Comparison of ENCODE assay signal across 15 cellular contexts in the genomic region with DNA sequence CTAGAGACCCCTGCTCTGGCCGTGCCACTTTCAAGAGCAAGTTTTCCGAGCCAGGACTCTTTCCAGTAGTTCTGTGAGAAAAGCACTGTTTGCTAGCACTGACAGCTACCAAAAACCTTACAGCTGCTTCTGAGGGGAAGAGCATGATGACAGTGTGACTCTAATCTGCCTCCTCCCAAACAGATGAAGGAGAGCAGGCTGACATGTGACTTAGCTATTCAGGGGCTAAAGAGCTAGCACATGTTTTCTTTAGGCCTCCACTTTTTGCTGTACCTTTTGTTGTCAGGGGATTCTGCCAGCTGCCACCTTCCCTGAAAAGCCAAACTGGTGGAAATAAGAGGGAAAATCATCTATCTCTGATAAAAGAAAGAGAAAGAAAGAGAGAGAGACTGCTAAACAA. TPM values are rescaled to one million over a fixed set of nuclear protein-coding genes. Genes with fewer than 3 reads are reported as not detected.
DNase-seq lines count a peak whose midpoint lies in the region; ATAC-seq, FAIRE-seq and TF ChIP-seq lines count a peak whose summit lies in the region.
"Had no signal": no experiment of that assay in that cellular context is flagged by ENCODE, and none has a peak within 500 bp of the region (broad histone marks: within the 10 kb centered on the region; RNA-seq: fewer than 3 reads in every experiment).

No MANE protein-coding gene starts in this region.

- TF ChIP-seq RAD21 in GM12878 (IDR thresholded peaks at IDR 0.05; ENCODE audit: insufficient read depth, low read depth, low read length) = no peak

- ATAC-seq in GM12878 = no peak
- ATAC-seq: stimulated activated naive B cell treated with anti-CD40 and anti-IgM and Interleukin-4, amounts not matched to agents 10 μg/mL and 1 μg/mL and 100 μg/mL, for 72 hours; T-cell had no signal

- peak overlapping the region; percentile 90 for H3K27ac Mint-ChIP-seq in HFFc6
- H3K27ac Mint-ChIP-seq: stimulated activated naive B cell treated with anti-CD40 and anti-IgM and Interleukin-4, amounts not matched to agents 10 μg/mL and 1 μg/mL and 100 μg/mL, for 72 hours; T-cell had no signal

- H3K27me3 Mint-ChIP-seq in HFFc6 (ENCODE audit: insufficient read depth) = peaks cover 2% of the 10 kb centered on the region; the same call in 1 of the 2 replicates
- H3K27me3 Mint-ChIP-seq: CD8-positive, alpha-beta memory T cell; stimulated activated naive B cell treated with anti-CD40 and anti-IgM and Interleukin-4, amounts not matched to agents 10 μg/mL and 1 μg/mL and 100 μg/mL, for 72 hours; T-cell had no signal

- BruUV-seq in GM12878 (replicated peaks; lab: Mats Ljungman, UMichigan) = no TSS peak

- H3K79me2 ChIP-seq in GM12878 (ENCODE audit: control insufficient read depth, insufficient read depth, low read length) = no peaks in the 10 kb centered on the region

- no peak for FAIRE-seq in GM12878 (lab: Jason Lieb, UNC)

- H3K4me1 Mint-ChIP-seq in HFFc6 (ENCODE audit: low read depth) = peaks cover 62% of the 10 kb centered on the region

- TF ChIP-seq EP300 in GM12878 (IDR thresholded peaks at IDR 0.05; ENCODE audit: borderline replicate concordance in 1 of 2, control insufficient read depth in 1 of 2, low read depth in 2 of 2, low read length in 2 of 2) = no peak

- peak overlapping the region; percentile 48; the same call in 1 of the 2 replicates for H3K4me3 Mint-ChIP-seq in HFFc6
- H3K4me3 Mint-ChIP-seq: CD8-positive, alpha-beta memory T cell; stimulated activated naive B cell treated with anti-CD40 and anti-IgM and Interleukin-4, amounts not matched to agents 10 μg/mL and 1 μg/mL and 100 μg/mL, for 72 hours; T-cell had no signal

- no peaks in the 10 kb centered on the region for H4K20me1 ChIP-seq in GM12878 (ENCODE audit: control insufficient read depth, insufficient read depth)

- no peaks in the 10 kb centered on the region; the same call in 2 of the 3 replicates for H3K9me3 ChIP-seq in GM12878 (replicated peaks; ENCODE audit: control insufficient read depth, insufficient read depth, low read length)
- H3K9me3 ChIP-seq: neutrophil had no signal

- H3K4me1 ChIP-seq in GM12878 (ENCODE audit: control insufficient read depth, insufficient read depth, low read length) = peaks cover 19% of the 10 kb centered on the region

- DNase-seq in AG10803 (ENCODE audit: low read depth) (peak; percentile 39), HFFc6 (no peak), GM12878 (ENCODE audit: low read depth, low spot score) (no peak), myocyte (ENCODE audit: low read depth) (peak; percentile 81), HK-2 (ENCODE audit: unreplicated experiment) (no peak), C1 segment of cervical spinal cord (lab: John Stamatoyannopoulos, UW) (no peak), GM13976 (ENCODE audit: low spot score) (no peak)
- no peak for DNase-seq in activated CD4-positive, alpha-beta T cell treated with anti-CD3 and anti-CD28 coated beads, Interleukin-2, amount 50 U/mL, for 4 hours
- DNase-seq: CD8-positive, alpha-beta memory T cell; NCI-H1048; stimulated activated naive B cell treated with anti-CD40 and anti-IgM and Interleukin-4, amounts not matched to agents 10 μg/mL and 1 μg/mL and 100 μg/mL, for 72 hours; T-cell had no signal

- no peak overlapping the region for H3K4me3 ChIP-seq in AG10803 (ENCODE audit: low read length)
- no peak overlapping the region for H3K4me3 ChIP-seq in GM12878

- in situ Hi-C loops in GM12878 (cut with MboI) = no loop called here
- in situ Hi-C loops in GM13976 (cut with MboI; ENCODE audit: low sequenced_read_pairs, unreplicated experiment) = no loop called here

- no peak overlapping the region for H3K27ac ChIP-seq in GM12878 (ENCODE audit: control insufficient read depth, insufficient read depth)
- H3K27ac ChIP-seq: neutrophil had no signal

- intact Hi-C loops in GM12878 (cut with micrococcal nuclease; ENCODE audit: unreplicated experiment) = no loop called here

- no peak overlapping the region for H2AFZ ChIP-seq in GM12878 (ENCODE audit: control insufficient read depth, low read depth, low read length)

- SMC1A ChIA-PET in GM12878 (lab: Charles Lee; ENCODE audit: uncharacterized antibody, unreplicated experiment) = interaction anchor here (0.8 to 3.1 kb wide), 7 partner anchors 12 to 62 kb away, joined by 3 to 12 read pairs (median 6); a partner anchor contains a TSS

- H3K36me3 Mint-ChIP-seq in HFFc6 (ENCODE audit: low read depth) = no peaks in the 10 kb centered on the region

- H3K36me3 ChIP-seq in GM12878 (ENCODE audit: control insufficient read depth in 2 of 2, insufficient read depth in 2 of 2, low read length in 1 of 2) = peaks cover 2% of the 10 kb centered on the region in 2 experiments; a peak in 2 of 4 replicates

- POLR2A ChIA-PET in GM12878 (lab: Charles Lee) = interaction anchor here (0.9 to 1.5 kb wide), 3 partner anchors 15 to 33 kb away, joined by 3 to 4 read pairs (median 3); no protein-coding TSS in a partner anchor

- no peaks in the 10 kb centered on the region for H3K9me3 Mint-ChIP-seq in HFFc6
- H3K9me3 Mint-ChIP-seq: CD8-positive, alpha-beta memory T cell; T-cell had no signal

- RAD21 ChIA-PET in GM12878 (lab: Charles Lee; ENCODE audit: unreplicated experiment) = interaction anchor here (1.6 kb wide), 1 partner anchor 16 kb away, joined by 4 read pairs; no protein-coding TSS in a partner anchor

- CTCF ChIA-PET in GM12878 (lab: Yijun Ruan, JAX) = interaction anchor here (0.8 to 2.6 kb wide), 4 partner anchors 15 to 42 kb away, joined by 3 to 7 read pairs (median 5); no protein-coding TSS in a partner anchor

- no peak overlapping the region for H3K9ac ChIP-seq in GM12878 (ENCODE audit: control insufficient read depth, insufficient read depth, low read length)

- no peak for TF ChIP-seq POLR2A in GM12878 (IDR thresholded peaks at IDR 0.05; ENCODE audit: low read depth, low read length)

- TF ChIP-seq CTCF in AG10803 (conservative IDR thresholded peaks at IDR 0.05; ENCODE audit: low read length) (no peak), HFFc6 (IDR thresholded peaks at IDR 0.05) (no peak), GM12878 (IDR thresholded peaks at IDR 0.05 in 2 of 3, conservative IDR thresholded peaks at IDR 0.05 in 1 of 3; ENCODE audit: control insufficient read depth in 2 of 3, extremely low read depth in 1 of 3, insufficient read depth in 1 of 3, low read depth in 3 of 3, low read length in 3 of 3) (no peak), GM13976 (IDR thresholded peaks at IDR 0.05; ENCODE audit: borderline replicate concordance, control extremely low read depth, extremely low read depth, insufficient read depth, missing control alignments) (no peak)

- 80% methylated on average over 2 of the region's 2 CpGs for WGBS in GM12878 (ENCODE audit: insufficient coverage, insufficient replicate concordance, low lambda C conversion rate, missing lambda C conversion rate)

- H3K27me3 ChIP-seq in GM12878 (replicated peaks in 1 of 2; ENCODE audit: control insufficient read depth in 2 of 2, insufficient read depth in 2 of 2, low read length in 1 of 2) = no peaks in the 10 kb centered on the region
- H3K27me3 ChIP-seq: neutrophil had no signal

- H3K4me2 ChIP-seq in GM12878 (ENCODE audit: control insufficient read depth, insufficient read depth) = no peak overlapping the region

RNA-seq across cellular contexts. Expression of a gene that starts 17.3 kb away (rescaled TPM):
- under 1 TPM in 4 of 6 experiments, not detected in 2; 0.14 to 0.98 (median 0.70) TPM for total RNA-seq in HFFc6 (2021; fragmentation: NEBNext Ultra II Directional; extraction: Animal tissue kit (Norgen Biotek cat#: 25700))
- 18.9 and 20.7 TPM in 2 replicates for total RNA-seq in GM12878 (2013; cell fraction: nucleolus; rRNA removed)
- total RNA-seq in GM12878 (2014; rRNA removed) = 3.4 and 3.9 TPM in 2 replicates
- total RNA-seq in GM12878 (2014; rRNA removed; fragmentation: Illumina TruSeq; extraction: Trizol) = 2.7 and 7.5 TPM in 2 replicates
- total RNA-seq in GM12878 (2021) = 3.5 and 3.9 TPM in 2 replicates
- 2.5 TPM for polyA plus RNA-seq in GM12878 (2011; ENCODE audit: low read depth)
- 8.6 and 12.7 TPM in 2 replicates for polyA plus RNA-seq in GM12878 (2011; rRNA removed)
- 9.5 and 9.8 TPM in 2 replicates for polyA plus RNA-seq in GM12878 (2011; cell fraction: cytosol; rRNA removed)
- 41.3 and 48.9 TPM in 2 replicates for polyA plus RNA-seq in GM12878 (2011; cell fraction: nucleus; rRNA removed)
- polyA plus RNA-seq in GM12878 (2012) = 3.0 and 4.2 TPM in 2 replicates
- 2.6 and 3.6 TPM in 2 replicates for polyA plus RNA-seq in GM12878 (2014; fragmentation: Illumina TruSeq; extraction: Trizol)
- 1 to 10 TPM; 3.5 to 5.3 TPM for polyA plus RNA-seq in GM12878 (2014; fragmentation: Nextera tagmentation; extraction: Ambion mirVana)
- 3.8 and 6.1 TPM in 2 replicates for polyA plus RNA-seq in GM12878 (2014; rRNA removed)
- polyA plus RNA-seq in GM12878 (2016; fragmentation: Nextera tagmentation; extraction: Ambion mirVana) = 1 to 10 TPM; 1.8 to 4.0 TPM
- 12.9 and 16.1 TPM in 2 replicates for polyA minus RNA-seq in GM12878 (2011; rRNA and poly(A)+ RNA removed)
- polyA minus RNA-seq in GM12878 (2011; cell fraction: cytosol; rRNA and poly(A)+ RNA removed) = 0.83 and 0.94 TPM in 2 replicates
- polyA minus RNA-seq in GM12878 (2011; cell fraction: nucleus; rRNA and poly(A)+ RNA removed) = 10.8 and 19.9 TPM in 2 replicates
- total RNA-seq in myocyte = 3.5 and 4.2 TPM in 2 replicates
- 8.4 TPM for polyA plus RNA-seq in myocyte (2012)

RNA-seq across cellular contexts. Expression of a gene that starts 34.1 kb away (rescaled TPM):
- total RNA-seq in HFFc6 (2021; fragmentation: NEBNext Ultra II Directional; extraction: Animal tissue kit (Norgen Biotek cat#: 25700)) = 10 to 100 TPM; 28.9 to 41.0 (median 35.2) TPM
- total RNA-seq in GM12878 (2013; cell fraction: nucleolus; rRNA removed) = 60.0 and 72.5 TPM in 2 replicates
- total RNA-seq in GM12878 (2014; rRNA removed) (150 and 153 TPM in 2 replicates), GM12878 (2014; rRNA removed; fragmentation: Illumina TruSeq; extraction: Trizol) (191 and 199 TPM in 2 replicates), GM12878 (2021) (111 and 113 TPM in 2 replicates), myocyte (48.2 and 62.2 TPM in 2 replicates)
- polyA plus RNA-seq in GM12878 (2011; ENCODE audit: low read depth) = 48.3 TPM
- polyA plus RNA-seq in GM12878 (2011; rRNA removed) (112 and 123 TPM in 2 replicates), GM12878 (2014; fragmentation: Illumina TruSeq; extraction: Trizol) (53.8 and 115 TPM in 2 replicates), GM12878 (2014; fragmentation: Nextera tagmentation; extraction: Ambion mirVana) (100 to 1,000 TPM; 615 to 717 TPM), GM12878 (2014; rRNA removed) (288 and 295 TPM in 2 replicates), GM12878 (2016; fragmentation: Nextera tagmentation; extraction: Ambion mirVana) (100 to 1,000 TPM; 370 to 376 TPM)
- 77.3 and 110 TPM in 2 replicates for polyA plus RNA-seq in GM12878 (2011; cell fraction: cytosol; rRNA removed)
- polyA plus RNA-seq in GM12878 (2011; cell fraction: nucleus; rRNA removed) = 69.0 and 81.2 TPM in 2 replicates
- polyA plus RNA-seq in GM12878 (2012) = 164 and 185 TPM in 2 replicates
- 37.5 and 48.8 TPM in 2 replicates for polyA minus RNA-seq in GM12878 (2011; rRNA and poly(A)+ RNA removed)
- polyA minus RNA-seq in GM12878 (2011; cell fraction: cytosol; rRNA and poly(A)+ RNA removed) = 24.5 and 25.1 TPM in 2 replicates
- polyA minus RNA-seq in GM12878 (2011; cell fraction: nucleus; rRNA and poly(A)+ RNA removed) = 66.6 and 89.7 TPM in 2 replicates
- 119 TPM for polyA plus RNA-seq in myocyte (2012)

RNA-seq across cellular contexts. Expression of a gene that starts 45.4 kb away (rescaled TPM):
- not detected for total RNA-seq in HFFc6 (2021; fragmentation: NEBNext Ultra II Directional; extraction: Animal tissue kit (Norgen Biotek cat#: 25700))
- 43.4 and 53.6 TPM in 2 replicates for total RNA-seq in GM12878 (2013; cell fraction: nucleolus; rRNA removed)
- total RNA-seq in GM12878 (2014; rRNA removed) (5.9 and 6.5 TPM in 2 replicates), GM12878 (2014; rRNA removed; fragmentation: Illumina TruSeq; extraction: Trizol) (4.7 TPM in 2 replicates), GM12878 (2021) (3.8 and 4.4 TPM in 2 replicates), myocyte (2.8 and 6.7 TPM in 2 replicates)
- 7.9 TPM for polyA plus RNA-seq in GM12878 (2011; ENCODE audit: low read depth)
- polyA plus RNA-seq in GM12878 (2011; rRNA removed) (106 TPM in 2 replicates), GM12878 (2014; fragmentation: Illumina TruSeq; extraction: Trizol) (4.9 and 6.7 TPM in 2 replicates), GM12878 (2014; fragmentation: Nextera tagmentation; extraction: Ambion mirVana) (1 to 10 TPM; 2.9 to 3.5 TPM), GM12878 (2014; rRNA removed) (3.1 and 3.9 TPM in 2 replicates), GM12878 (2016; fragmentation: Nextera tagmentation; extraction: Ambion mirVana) (1 to 10 TPM; 5.3 to 7.2 TPM)
- 92.1 and 100 TPM in 2 replicates for polyA plus RNA-seq in GM12878 (2011; cell fraction: cytosol; rRNA removed)
- 48.6 and 73.6 TPM in 2 replicates for polyA plus RNA-seq in GM12878 (2011; cell fraction: nucleus; rRNA removed)
- polyA plus RNA-seq in GM12878 (2012) = 8.0 and 10.1 TPM in 2 replicates
- polyA minus RNA-seq in GM12878 (2011; rRNA and poly(A)+ RNA removed) = 103 and 152 TPM in 2 replicates
- polyA minus RNA-seq in GM12878 (2011; cell fraction: cytosol; rRNA and poly(A)+ RNA removed) = 28.3 and 32.7 TPM in 2 replicates
- polyA minus RNA-seq in GM12878 (2011; cell fraction: nucleus; rRNA and poly(A)+ RNA removed) = 68.2 and 98.7 TPM in 2 replicates
- 2.9 TPM for polyA plus RNA-seq in myocyte (2012)
- total RNA-seq: T-cell had no signal
- polyA plus RNA-seq: CD8-positive, alpha-beta memory T cell had no signal

RNA-seq across cellular contexts. Expression of a gene that starts 59.7 kb away (rescaled TPM):
- total RNA-seq in HFFc6 (2021; fragmentation: NEBNext Ultra II Directional; extraction: Animal tissue kit (Norgen Biotek cat#: 25700)) = not detected
- total RNA-seq in GM12878 (2013; cell fraction: nucleolus; rRNA removed) = 0.81 and 2.5 TPM in 2 replicates
- 0.56 and 0.76 TPM in 2 replicates for total RNA-seq in GM12878 (2014; rRNA removed)
- total RNA-seq in GM12878 (2014; rRNA removed; fragmentation: Illumina TruSeq; extraction: Trizol) = 0.54 and 0.69 TPM in 2 replicates
- total RNA-seq in GM12878 (2021) = 0.80 and 1.3 TPM in 2 replicates
- 0.08 TPM for polyA plus RNA-seq in GM12878 (2011; ENCODE audit: low read depth)
- polyA plus RNA-seq in GM12878 (2011; rRNA removed) = 1.2 and 1.4 TPM in 2 replicates
- 0.21 and 0.57 TPM in 2 replicates for polyA plus RNA-seq in GM12878 (2011; cell fraction: cytosol; rRNA removed)
- 1.6 and 3.0 TPM in 2 replicates for polyA plus RNA-seq in GM12878 (2011; cell fraction: nucleus; rRNA removed)
- polyA plus RNA-seq in GM12878 (2012) = 0.29 and 0.38 TPM in 2 replicates
- 1.5 and 2.7 TPM in 2 replicates for polyA plus RNA-seq in GM12878 (2014; fragmentation: Illumina TruSeq; extraction: Trizol)
- under 1 TPM; 0.03 to 0.22 TPM for polyA plus RNA-seq in GM12878 (2014; fragmentation: Nextera tagmentation; extraction: Ambion mirVana)
- 2.2 TPM in 2 replicates for polyA plus RNA-seq in GM12878 (2014; rRNA removed)
- 1 to 10 TPM in 1 of 2 experiments, under 1 TPM in 1; 0.68 to 1.2 TPM for polyA plus RNA-seq in GM12878 (2016; fragmentation: Nextera tagmentation; extraction: Ambion mirVana)
- 0.21 and 0.66 TPM in 2 replicates for polyA minus RNA-seq in GM12878 (2011; rRNA and poly(A)+ RNA removed)
- not detected in 2 replicates for polyA minus RNA-seq in GM12878 (2011; cell fraction: cytosol; rRNA and poly(A)+ RNA removed)
- polyA minus RNA-seq in GM12878 (2011; cell fraction: nucleus; rRNA and poly(A)+ RNA removed) = 0.48 and 0.73 TPM in 2 replicates
- 0.45 and 0.78 TPM in 2 replicates for total RNA-seq in myocyte
- 0.45 TPM for polyA plus RNA-seq in myocyte (2012)
- total RNA-seq: chondrocyte, esophagus mucosa had no signal

Comparison
In these comparisons a context has a peak if more than half of its experiments do, and no peak if none do; other contexts are left out.
1. DNase-seq: peak in AG10803 (single experiment) and myocyte (single experiment); none in HFFc6 (single experiment), GM12878 (single experiment), HK-2 (single experiment), C1 segment of cervical spinal cord (0 of 14), activated CD4-positive, alpha-beta T cell treated with anti-CD3 and anti-CD28 coated beads, Interleukin-2, amount 50 U/mL, for 4 hours (0 of 2) and GM13976 (single experiment).